Comparison of ENCODE assay signal across 13 cellular contexts in the genomic region with DNA sequence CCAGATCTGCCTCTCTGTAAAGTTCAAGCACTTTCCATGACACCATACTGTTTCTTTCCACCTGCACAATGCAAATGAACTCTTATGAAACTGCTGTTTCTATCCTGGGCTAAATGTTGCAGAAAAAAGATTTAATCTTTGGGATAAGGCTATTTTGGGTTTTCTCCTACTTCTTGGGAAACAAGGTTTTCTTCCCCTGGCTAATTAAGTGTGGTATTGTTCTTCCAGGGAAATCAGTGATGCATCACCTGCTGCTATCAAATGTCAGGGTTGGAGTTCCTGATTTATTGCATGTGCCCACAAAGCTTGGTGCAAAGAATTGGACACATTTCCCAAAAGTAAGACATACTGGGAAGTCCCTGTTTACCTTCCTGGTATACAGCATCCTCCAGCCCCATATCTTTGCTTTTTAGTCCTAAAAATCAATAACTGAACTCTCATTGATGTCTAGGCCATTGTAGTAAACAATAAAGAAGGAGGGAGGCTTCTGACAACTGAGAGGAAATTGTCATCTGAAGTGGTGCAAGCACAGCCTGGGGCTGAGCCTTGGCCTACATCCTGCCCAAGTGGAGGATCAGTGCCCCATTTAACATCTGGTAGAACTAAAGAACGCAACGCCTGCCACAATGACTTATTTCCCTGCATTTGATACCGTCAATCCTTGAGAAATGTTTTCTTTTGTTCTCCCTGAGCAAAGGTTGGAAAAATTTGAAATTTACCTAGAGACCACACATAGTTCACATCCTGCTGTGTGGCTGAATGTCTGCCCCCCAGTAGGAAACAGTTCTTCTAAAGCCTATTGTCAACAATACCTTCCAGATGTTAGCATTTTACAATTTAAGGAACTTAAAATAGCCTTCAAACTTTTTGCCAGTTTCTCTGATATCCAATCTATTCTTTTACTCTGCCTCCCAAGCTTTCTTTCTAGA. TPM values are rescaled to one million over a fixed set of nuclear protein-coding genes. Genes with fewer than 3 reads are reported as not detected.
"Had no signal": no experiment of that assay in that cellular context is flagged by ENCODE, and none has a peak within 500 bp of the region (broad histone marks: within the 10 kb centered on the region; RNA-seq: fewer than 3 reads in every experiment).

No MANE protein-coding gene starts in this region.

- H3K27me3 ChIP-seq: pancreas had no signal

- H3K36me3 ChIP-seq: heart right ventricle, pancreas, tibial nerve had no signal

- H3K27ac ChIP-seq: heart right ventricle, pancreas, skin epidermis, tibial nerve, VCaP had no signal

- DNase-seq: activated CD4-positive, alpha-beta T cell treated with anti-CD3 and anti-CD28 coated beads for 4 hours; activated CD8-positive, alpha-beta memory T cell treated with anti-CD3 and anti-CD28 coated beads, Interleukin-2, amount 50 U/mL, for 4 hours; activated CD8-positive, alpha-beta T cell treated with anti-CD3 and anti-CD28 coated beads for 36 hours; activated naive CD8-positive, alpha-beta T cell treated with anti-CD3 and anti-CD28 coated beads, Interleukin-2, amount 10 ng/mL, durations not matched to agents 7 days and 5 days; aorta; foreskin melanocyte; heart right ventricle; pancreas; T-cell; T1000 had no signal

- H3K9me3 ChIP-seq: heart right ventricle, pancreas, tibial nerve had no signal

- H3K4me3 ChIP-seq: heart right ventricle, pancreas, skin epidermis, tibial nerve had no signal

- H3K4me1 ChIP-seq: pancreas had no signal

RNA-seq across cellular contexts. Expression of gene RGS4, which starts 5.8 kb away (rescaled TPM):
- total RNA-seq: activated CD8-positive, alpha-beta T cell treated with anti-CD3 and anti-CD28 coated beads for 36 hours; activated naive CD8-positive, alpha-beta T cell treated with anti-CD3 and anti-CD28 coated beads, Interleukin-2, amount 10 ng/mL, durations not matched to agents 7 days and 5 days; T-cell had no signal
